Comparison of ENCODE assay signal across 13 cellular contexts in the genomic region with DNA sequence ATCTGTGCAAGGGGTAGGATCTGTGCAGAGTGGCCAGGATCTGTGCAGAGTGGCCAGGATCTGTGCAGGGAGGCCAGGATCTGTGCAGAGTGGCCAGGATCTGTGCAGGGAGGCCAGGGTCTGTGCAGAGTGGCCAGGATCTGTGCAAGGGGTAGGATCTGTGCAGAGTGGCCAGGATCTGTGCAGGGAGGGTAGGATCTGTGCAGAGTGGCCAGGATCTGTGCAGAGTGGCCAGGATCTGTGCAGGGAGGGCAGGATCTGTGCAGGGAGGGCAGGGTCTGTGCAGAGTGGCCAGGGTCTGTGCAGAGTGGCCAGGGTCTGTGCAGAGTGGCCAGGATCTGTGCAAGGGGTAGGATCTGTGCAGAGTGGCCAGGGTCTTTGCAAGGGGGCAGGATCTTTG. TPM values are rescaled to one million over a fixed set of nuclear protein-coding genes. Genes with fewer than 3 reads are reported as not detected.
"Had no signal": no experiment of that assay in that cellular context is flagged by ENCODE, and none has a peak within 500 bp of the region (broad histone marks: within the 10 kb centered on the region; RNA-seq: fewer than 3 reads in every experiment).

No MANE protein-coding gene starts in this region.

RNA-seq across cellular contexts. Expression of a gene that starts 4.4 kb away (rescaled TPM):
- total RNA-seq: heart left ventricle; liver; mucosa of descending colon; naive thymus-derived CD8-positive, alpha-beta T cell; neural crest cell; progenitor cell of endocrine pancreas; smooth muscle cell; urinary bladder had no signal
- polyA plus RNA-seq: heart left ventricle, pancreas had no signal

RNA-seq across cellular contexts. Expression of a gene that starts 18.8 kb away (rescaled TPM):
- total RNA-seq: heart left ventricle; liver; lung microvascular endothelial cell; mucosa of descending colon; naive thymus-derived CD8-positive, alpha-beta T cell; neural crest cell; occipital lobe; pancreas; progenitor cell of endocrine pancreas; right cardiac atrium; smooth muscle cell; urinary bladder had no signal
- polyA plus RNA-seq: esophagus; heart left ventricle; liver; naive thymus-derived CD8-positive, alpha-beta T cell; pancreas; right cardiac atrium; smooth muscle cell; urinary bladder had no signal
